10 cellular contexts compared by ENCODE assay signal in genomic region chr12:53975019-53975815, GRCh38. TPM values are rescaled to one million over a fixed set of nuclear protein-coding genes. Genes with fewer than 3 reads are reported as not detected.
DNase-seq lines count a peak whose midpoint lies in the region; ATAC-seq and TF ChIP-seq lines count a peak whose summit lies in the region.
"Had no signal": no experiment of that assay in that cellular context is flagged by ENCODE, and none has a peak within 500 bp of the region (broad histone marks: within the 10 kb centered on the region; RNA-seq: fewer than 3 reads in every experiment).

No MANE protein-coding gene starts in this region.

- H3K4me1 Mint-ChIP-seq in activated naive CD4-positive, alpha-beta T cell treated with anti-CD3 and anti-CD28 coated beads, Interleukin-2, amount 50 U/mL, for 24 hours: peaks cover 20% of the 10 kb centered on the region
- peaks cover 15% of the 10 kb centered on the region for H3K4me1 Mint-ChIP-seq in activated B cell treated with CpG ODN at 0.5 μM for 24 hours
- peaks cover 3% of the 10 kb centered on the region for H3K4me1 Mint-ChIP-seq in type B pancreatic cell (ENCODE audit: unreplicated experiment)
- peaks cover 27% of the 10 kb centered on the region for H3K4me1 Mint-ChIP-seq in CD14-positive monocyte

- DNase-seq in activated naive CD4-positive, alpha-beta T cell treated with Interleukin-2 at 50 U/mL for 16 hours: no peak
- DNase-seq in activated B cell treated with CpG ODN at 0.5 μM for 24 hours (no peak), left kidney (ENCODE audit: low read depth, low spot score) (peak; percentile 84), type B pancreatic cell (ENCODE audit: extremely low spot score, unreplicated experiment) (no peak), CD14-positive monocyte (ENCODE audit: low spot score) (no peak), NCI-H446 (lab: John Stamatoyannopoulos, UW) (no peak)

- H3K27me3 Mint-ChIP-seq in activated naive CD4-positive, alpha-beta T cell treated with anti-CD3 and anti-CD28 coated beads, Interleukin-2, amount 50 U/mL, for 24 hours: peaks cover 75% of the 10 kb centered on the region
- H3K27me3 Mint-ChIP-seq in activated B cell treated with CpG ODN at 0.5 μM for 24 hours (peaks cover 77% of the 10 kb centered on the region), type B pancreatic cell (peaks cover 96% of the 10 kb centered on the region), CD14-positive monocyte (ENCODE audit: low read depth in 3 of 3) (peaks cover 96 to 100% (median 99%) of the 10 kb centered on the region in 3 donors)

- CTCF ChIA-PET in activated B cell treated with CpG ODN at 0.5 μM for 24 hours (lab: Charles Lee): no interaction called here

- H3K27ac Mint-ChIP-seq in activated naive CD4-positive, alpha-beta T cell treated with anti-CD3 and anti-CD28 coated beads, Interleukin-2, amount 50 U/mL, for 24 hours: no peak overlapping the region
- H3K27ac Mint-ChIP-seq in activated B cell treated with CpG ODN at 0.5 μM for 24 hours (no peak overlapping the region), type B pancreatic cell (no peak overlapping the region), CD14-positive monocyte (peak overlapping the region in 2 of 7 donors; percentile 38 to 63)

- POLR2A ChIA-PET in activated B cell treated with CpG ODN at 0.5 μM for 24 hours (lab: Charles Lee): interaction anchor here (0.8 kb wide), 1 partner anchor 10 kb away, joined by 4 read pairs; the partner anchor contains the start of gene HOXC10

- no peaks in the 10 kb centered on the region for H3K9me3 Mint-ChIP-seq in activated naive CD4-positive, alpha-beta T cell treated with anti-CD3 and anti-CD28 coated beads, Interleukin-2, amount 50 U/mL, for 24 hours
- peaks cover 4% of the 10 kb centered on the region for H3K9me3 Mint-ChIP-seq in activated B cell treated with CpG ODN at 0.5 μM for 24 hours
- no peaks in the 10 kb centered on the region for H3K9me3 Mint-ChIP-seq in type B pancreatic cell
- peaks cover 6 to 72% (median 49%) of the 10 kb centered on the region in 7 donors for H3K9me3 Mint-ChIP-seq in CD14-positive monocyte

- intact Hi-C loops in activated B cell treated with CpG ODN at 0.5 μM for 24 hours (cut with micrococcal nuclease) (loop anchor here (2.0 kb wide), 2 partner anchors 14 to 20 kb away; no protein-coding TSS in a partner anchor), CD14-positive monocyte (cut with micrococcal nuclease) (loop anchor here in 1 of 2 donors (10.0 kb wide), 1 partner anchor 60 kb away; the partner anchor contains the start of gene HOXC5)

- ATAC-seq in activated B cell treated with CpG ODN at 0.5 μM for 24 hours (ENCODE audit: low read depth): no peak
- no peak for ATAC-seq in HG02981 (IDR thresholded peaks at IDR 0.05; ENCODE audit: unreplicated experiment)

- TF ChIP-seq CTCF in activated B cell treated with CpG ODN at 0.5 μM for 24 hours (IDR thresholded peaks at IDR 0.05): no peak
- no peak for TF ChIP-seq CTCF in type B pancreatic cell (conservative IDR thresholded peaks at IDR 0.05)
- TF ChIP-seq CTCF in CD14-positive monocyte (IDR thresholded peaks at IDR 0.05): no peak

- H3K4me3 Mint-ChIP-seq in activated naive CD4-positive, alpha-beta T cell treated with anti-CD3 and anti-CD28 coated beads, Interleukin-2, amount 50 U/mL, for 24 hours: peak overlapping the region; percentile 68
- peak overlapping the region; percentile 63 for H3K4me3 Mint-ChIP-seq in activated B cell treated with CpG ODN at 0.5 μM for 24 hours
- H3K4me3 Mint-ChIP-seq in type B pancreatic cell: peak overlapping the region; percentile 80
- peak overlapping the region in 1 of 2 donors; percentile 86 for H3K4me3 Mint-ChIP-seq in CD14-positive monocyte

- peaks cover 4% of the 10 kb centered on the region for H3K36me3 Mint-ChIP-seq in activated naive CD4-positive, alpha-beta T cell treated with anti-CD3 and anti-CD28 coated beads, Interleukin-2, amount 50 U/mL, for 24 hours
- H3K36me3 Mint-ChIP-seq in activated B cell treated with CpG ODN at 0.5 μM for 24 hours (ENCODE audit: low read depth) (no peaks in the 10 kb centered on the region), type B pancreatic cell (no peaks in the 10 kb centered on the region), CD14-positive monocyte (peaks cover 10 to 20% of the 10 kb centered on the region in 2 donors)

RNA-seq across cellular contexts. Expression of gene HOTAIR, which starts 0.5 kb away (rescaled TPM):
- total RNA-seq in activated B cell treated with CpG ODN at 0.5 μM for 24 hours (not detected in 2 replicates), type B pancreatic cell (ENCODE audit: low replicate concordance) (not detected in 2 replicates)
- polyA plus RNA-seq in CD14-positive monocyte: not detected
- total RNA-seq: fibroblast of lung had no signal
- polyA plus RNA-seq: fibroblast of lung had no signal

RNA-seq across cellular contexts. Expression of gene HOXC11, which starts 2.3 kb away (rescaled TPM):
- total RNA-seq in activated B cell treated with CpG ODN at 0.5 μM for 24 hours (not detected in 2 replicates), type B pancreatic cell (ENCODE audit: low replicate concordance) (0.12 TPM in 1 of 2 replicates, not detected in the other)
- polyA plus RNA-seq in CD14-positive monocyte: not detected
- total RNA-seq: fibroblast of lung, HT1080 had no signal
- polyA plus RNA-seq: fibroblast of lung had no signal

RNA-seq across cellular contexts. Expression of gene HOXC10, which starts 9.7 kb away (rescaled TPM):
- total RNA-seq in activated B cell treated with CpG ODN at 0.5 μM for 24 hours (not detected in 2 replicates), type B pancreatic cell (ENCODE audit: low replicate concordance) (not detected in 2 replicates)
- not detected for polyA plus RNA-seq in CD14-positive monocyte
- total RNA-seq: fibroblast of lung had no signal

RNA-seq across cellular contexts. Expression of gene HOXC12, which starts 20.5 kb away (rescaled TPM):
- total RNA-seq in activated B cell treated with CpG ODN at 0.5 μM for 24 hours (not detected in 2 replicates), type B pancreatic cell (ENCODE audit: low replicate concordance) (not detected in 2 replicates)
- polyA plus RNA-seq in CD14-positive monocyte: not detected
- total RNA-seq: fibroblast of lung, HT1080 had no signal
- polyA plus RNA-seq: fibroblast of lung had no signal

RNA-seq across cellular contexts. Expression of gene HOXC9, which starts 24.7 kb away (rescaled TPM):
- total RNA-seq in activated B cell treated with CpG ODN at 0.5 μM for 24 hours (not detected in 2 replicates), type B pancreatic cell (ENCODE audit: low replicate concordance) (0.27 and 0.36 TPM in 2 replicates)
- not detected for polyA plus RNA-seq in CD14-positive monocyte
- total RNA-seq: fibroblast of lung had no signal
